8 cellular contexts compared by ENCODE assay signal in the genomic region with DNA sequence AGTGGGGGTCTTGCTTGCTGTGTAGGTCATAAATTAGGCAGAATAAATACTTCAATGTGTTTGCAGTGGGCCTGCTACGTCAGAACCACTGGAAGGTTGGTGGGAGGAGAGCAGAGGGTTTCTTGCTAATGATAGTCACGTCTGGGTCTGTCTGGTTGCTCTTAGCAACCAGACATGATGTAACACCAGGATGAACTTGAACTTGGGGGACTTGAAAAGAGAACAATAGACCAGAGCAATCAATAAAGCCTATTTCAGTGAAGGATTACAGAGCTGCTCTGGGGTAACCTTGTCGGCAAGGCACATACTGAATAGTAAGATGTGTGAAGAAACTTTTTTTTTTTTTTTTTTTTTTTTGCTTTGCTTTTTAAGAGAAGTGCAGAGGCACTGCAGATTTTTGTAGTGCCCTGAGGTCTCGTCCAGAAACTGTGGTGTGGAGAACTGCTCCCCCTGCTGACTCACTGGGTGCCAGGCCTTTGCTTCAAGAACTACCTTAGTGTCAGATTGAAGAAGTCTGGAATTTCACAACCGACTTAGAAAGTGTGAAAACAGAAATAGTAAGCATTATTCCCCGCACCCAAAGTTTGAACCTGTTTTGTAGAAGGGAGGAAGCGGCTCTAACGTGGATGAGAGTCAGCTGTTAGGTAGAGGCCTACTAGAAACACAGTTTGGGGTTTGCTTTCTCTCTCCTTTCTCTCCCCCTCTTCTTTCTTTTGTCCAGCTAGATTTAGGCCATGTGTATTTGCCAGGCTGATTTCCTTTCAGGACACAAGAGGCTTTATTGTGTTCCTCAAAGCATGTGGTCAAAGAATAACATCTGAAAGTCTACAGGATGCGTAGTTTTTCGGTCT.
DNase-seq lines count a peak whose midpoint lies in the region; ATAC-seq and TF ChIP-seq lines count a peak whose summit lies in the region.

No MANE protein-coding gene starts in this region.

- H3K4me2 ChIP-seq in neural progenitor cell: no peak overlapping the region

- TF ChIP-seq CTCF in fibroblast of the aortic adventitia (IDR thresholded peaks at IDR 0.05; ENCODE audit: insufficient read depth, low read length) (peak; percentile 89), neural progenitor cell (IDR thresholded peaks at IDR 0.05) (peak; percentile 77)

- no peaks in the 10 kb centered on the region for H3K36me3 Mint-ChIP-seq in activated T-helper 1 cell treated with anti-CD3 and anti-CD28 coated beads, Interleukin-12 subunit alpha, Interleukin-12 subunit beta, Interleukin-2, Interleukin-4 antibody, amounts not matched to agents 30 ng/mL and 10 ng/mL and 1 ng/mL, durations not matched to agents 14 hours and 24 hours and 36 hours (ENCODE audit: low read depth)
- peaks cover 9% of the 10 kb centered on the region for H3K36me3 Mint-ChIP-seq in neural progenitor cell

- no peaks in the 10 kb centered on the region for H3K9me3 ChIP-seq in neural progenitor cell (ENCODE audit: low read depth)

- peak overlapping the region; percentile 74 for H2AFZ ChIP-seq in neural progenitor cell (replicated peaks)

- H3K79me2 ChIP-seq in neural progenitor cell (ENCODE audit: low read depth): no peaks in the 10 kb centered on the region

- intact Hi-C loops in activated T-helper 1 cell treated with anti-CD3 and anti-CD28 coated beads, Interleukin-12 subunit alpha, Interleukin-12 subunit beta, Interleukin-2, Interleukin-4 antibody, amounts not matched to agents 30 ng/mL and 10 ng/mL and 1 ng/mL, durations not matched to agents 14 hours and 24 hours and 36 hours (cut with micrococcal nuclease): loop anchor here (1.0 to 10.0 kb wide), 6 partner anchors 134 to 474 kb away; no protein-coding TSS in a partner anchor

- H4K20me1 ChIP-seq in neural progenitor cell (ENCODE audit: low read depth): no peaks in the 10 kb centered on the region

- DNase-seq in Caki2 (ENCODE audit: low read depth) (peak; percentile 93), LHCN-M2 (ENCODE audit: low read depth) (peak; percentile 78), RKO (ENCODE audit: low spot score) (peak; percentile 78), fibroblast of the aortic adventitia (ENCODE audit: low read depth) (peak; percentile 98), neural progenitor cell (ENCODE audit: low spot score) (peak; percentile 81)
- peak; percentile 48 for DNase-seq in activated T-helper 1 cell treated with anti-CD3 and anti-CD28 coated beads, Interleukin-12 subunit alpha, Interleukin-12 subunit beta, Interleukin-2, Interleukin-4 antibody, amounts not matched to agents 30 ng/mL and 10 ng/mL and 1 ng/mL, durations not matched to agents 14 hours and 24 hours and 36 hours (ENCODE audit: low spot score)
- DNase-seq in stimulated activated naive CD8-positive, alpha-beta T cell treated with anti-CD3 and anti-CD28 coated beads, Interleukin-15, amount 100 ng/mL, for 72 hours: peak; percentile 55 to 73

- no peak overlapping the region for H3K9ac ChIP-seq in neural progenitor cell

- H3K4me3 Mint-ChIP-seq in activated T-helper 1 cell treated with anti-CD3 and anti-CD28 coated beads, Interleukin-12 subunit alpha, Interleukin-12 subunit beta, Interleukin-2, Interleukin-4 antibody, amounts not matched to agents 30 ng/mL and 10 ng/mL and 1 ng/mL, durations not matched to agents 14 hours and 24 hours and 36 hours: no peak overlapping the region
- H3K4me3 Mint-ChIP-seq in neural progenitor cell: peak overlapping the region; percentile 74
- peak overlapping the region; percentile 50 to 52 for H3K4me3 Mint-ChIP-seq in stimulated activated naive CD8-positive, alpha-beta T cell treated with anti-CD3 and anti-CD28 coated beads, Interleukin-15, amount 100 ng/mL, for 72 hours

- peaks cover 4% of the 10 kb centered on the region for H3K4me1 ChIP-seq in neural progenitor cell

- H3K4me1 Mint-ChIP-seq in activated T-helper 1 cell treated with anti-CD3 and anti-CD28 coated beads, Interleukin-12 subunit alpha, Interleukin-12 subunit beta, Interleukin-2, Interleukin-4 antibody, amounts not matched to agents 30 ng/mL and 10 ng/mL and 1 ng/mL, durations not matched to agents 14 hours and 24 hours and 36 hours (ENCODE audit: low read depth): peaks cover 8% of the 10 kb centered on the region
- peaks cover 78% of the 10 kb centered on the region for H3K4me1 Mint-ChIP-seq in neural progenitor cell
- peaks cover 15% of the 10 kb centered on the region for H3K4me1 Mint-ChIP-seq in stimulated activated naive CD8-positive, alpha-beta T cell treated with anti-CD3 and anti-CD28 coated beads, Interleukin-15, amount 100 ng/mL, for 72 hours

- no peak overlapping the region for H3K27ac ChIP-seq in neural progenitor cell

- no peaks in the 10 kb centered on the region for H3F3A ChIP-seq in neural progenitor cell (ENCODE audit: low read depth)

- ATAC-seq in GM21717 (IDR thresholded peaks at IDR 0.05; ENCODE audit: unreplicated experiment): peak; percentile 93
- peak; percentile 92 for ATAC-seq in stimulated activated naive CD8-positive, alpha-beta T cell treated with anti-CD3 and anti-CD28 coated beads, Interleukin-15, amount 100 ng/mL, for 72 hours

- peaks cover 9% of the 10 kb centered on the region for H3K27me3 Mint-ChIP-seq in activated T-helper 1 cell treated with anti-CD3 and anti-CD28 coated beads, Interleukin-12 subunit alpha, Interleukin-12 subunit beta, Interleukin-2, Interleukin-4 antibody, amounts not matched to agents 30 ng/mL and 10 ng/mL and 1 ng/mL, durations not matched to agents 14 hours and 24 hours and 36 hours (ENCODE audit: insufficient read depth)
- H3K27me3 Mint-ChIP-seq in neural progenitor cell (ENCODE audit: insufficient read depth, low read depth): peaks cover 15% of the 10 kb centered on the region
- H3K27me3 Mint-ChIP-seq in stimulated activated naive CD8-positive, alpha-beta T cell treated with anti-CD3 and anti-CD28 coated beads, Interleukin-15, amount 100 ng/mL, for 72 hours: no peaks in the 10 kb centered on the region

- H3K4me3 ChIP-seq in fibroblast of the aortic adventitia (ENCODE audit: low read depth, low read length) (no peak overlapping the region), neural progenitor cell (no peak overlapping the region)

- no peaks in the 10 kb centered on the region for H3K27me3 ChIP-seq in neural progenitor cell

- no peaks in the 10 kb centered on the region for H3K36me3 ChIP-seq in neural progenitor cell

- in situ Hi-C loops in Caki2 (cut with HindIII; ENCODE audit: low pct_unique_long_range_greater_than_20kb, low sequenced_read_pairs): no loop called here

- no peaks in the 10 kb centered on the region for H3K9me3 Mint-ChIP-seq in activated T-helper 1 cell treated with anti-CD3 and anti-CD28 coated beads, Interleukin-12 subunit alpha, Interleukin-12 subunit beta, Interleukin-2, Interleukin-4 antibody, amounts not matched to agents 30 ng/mL and 10 ng/mL and 1 ng/mL, durations not matched to agents 14 hours and 24 hours and 36 hours
- H3K9me3 Mint-ChIP-seq in neural progenitor cell: peaks cover 3% of the 10 kb centered on the region
- H3K9me3 Mint-ChIP-seq in stimulated activated naive CD8-positive, alpha-beta T cell treated with anti-CD3 and anti-CD28 coated beads, Interleukin-15, amount 100 ng/mL, for 72 hours: no peaks in the 10 kb centered on the region

- no peak overlapping the region for H3K27ac Mint-ChIP-seq in activated T-helper 1 cell treated with anti-CD3 and anti-CD28 coated beads, Interleukin-12 subunit alpha, Interleukin-12 subunit beta, Interleukin-2, Interleukin-4 antibody, amounts not matched to agents 30 ng/mL and 10 ng/mL and 1 ng/mL, durations not matched to agents 14 hours and 24 hours and 36 hours
- peak overlapping the region; percentile 43 for H3K27ac Mint-ChIP-seq in neural progenitor cell
- peak overlapping the region; percentile 60 to 79 for H3K27ac Mint-ChIP-seq in stimulated activated naive CD8-positive, alpha-beta T cell treated with anti-CD3 and anti-CD28 coated beads, Interleukin-15, amount 100 ng/mL, for 72 hours

Comparison
In these comparisons a context has a peak if more than half of its experiments do, and no peak if none do; other contexts are left out.
1. DNase-seq: peak in every context shown above with its lines; median percentile 98 in fibroblast of the aortic adventitia; 93 in Caki2; 81 in neural progenitor cell; 78 in LHCN-M2; 78 in RKO; 64 in stimulated activated naive CD8-positive, alpha-beta T cell treated with anti-CD3 and anti-CD28 coated beads, Interleukin-15, amount 100 ng/mL, for 72 hours; 48 in activated T-helper 1 cell treated with anti-CD3 and anti-CD28 coated beads, Interleukin-12 subunit alpha, Interleukin-12 subunit beta, Interleukin-2, Interleukin-4 antibody, amounts not matched to agents 30 ng/mL and 10 ng/mL and 1 ng/mL, durations not matched to agents 14 hours and 24 hours and 36 hours.